In genomic region chr2:20989404-20989803, GRCh38 we compare ENCODE assay signal across 31 cellular contexts. TPM values are rescaled to one million over a fixed set of nuclear protein-coding genes. Genes with fewer than 3 reads are reported as not detected.
"Had no signal": no experiment of that assay in that cellular context is flagged by ENCODE, and none has a peak within 500 bp of the region (broad histone marks: within the 10 kb centered on the region; RNA-seq: fewer than 3 reads in every experiment).

No MANE protein-coding gene starts in this region.

- H3K27ac Mint-ChIP-seq: activated naive CD4-positive, alpha-beta T cell treated with anti-CD3 and anti-CD28 coated beads, Interleukin-2, amount 10 ng/mL, durations not matched to agents 7 days and 5 days; activated naive CD8-positive, alpha-beta T cell treated with anti-CD3 and anti-CD28 coated beads, Interleukin-2, amount 10 ng/mL, durations not matched to agents 7 days and 5 days; activated T-helper 1 cell treated with anti-CD3 and anti-CD28 coated beads, Interleukin-12 subunit alpha, Interleukin-12 subunit beta, Interleukin-2, Interleukin-4 antibody, amounts not matched to agents 30 ng/mL and 10 ng/mL and 1 ng/mL, durations not matched to agents 14 hours and 24 hours and 36 hours; natural killer cell treated with Interleukin-12 subunit alpha and Interleukin-12 subunit beta and Interleukin-15 and Interleukin-18, amount 100 ng/mL, for 72 hours; T-helper 1 cell treated with Interleukin-12 subunit alpha and Interleukin-12 subunit beta and Interleukin-4 antibody, amounts not matched to agents 30 μg/mL and 1 μg/mL, for 36 hours had no signal

- H3K9me3 ChIP-seq: mucosa of descending colon, pancreas, psoas muscle, right atrium auricular region, upper lobe of left lung had no signal

- H3K4me2 ChIP-seq: hepatocyte had no signal

- ATAC-seq: left cardiac atrium; left ventricle myocardium superior; mucosa of descending colon; natural killer cell treated with Interleukin-12 subunit alpha and Interleukin-12 subunit beta and Interleukin-15 and Interleukin-18, amount 100 ng/mL, for 72 hours; pancreas; psoas muscle had no signal

- H3K36me3 ChIP-seq: pancreas, right atrium auricular region, upper lobe of left lung had no signal

- H3K9me3 Mint-ChIP-seq: activated naive CD4-positive, alpha-beta T cell treated with anti-CD3 and anti-CD28 coated beads, Interleukin-2, amount 10 ng/mL, durations not matched to agents 7 days and 5 days; activated naive CD8-positive, alpha-beta T cell treated with anti-CD3 and anti-CD28 coated beads, Interleukin-2, amount 10 ng/mL, durations not matched to agents 7 days and 5 days; activated T-helper 1 cell treated with anti-CD3 and anti-CD28 coated beads, Interleukin-12 subunit alpha, Interleukin-12 subunit beta, Interleukin-2, Interleukin-4 antibody, amounts not matched to agents 30 ng/mL and 10 ng/mL and 1 ng/mL, durations not matched to agents 14 hours and 24 hours and 36 hours; natural killer cell treated with Interleukin-12 subunit alpha and Interleukin-12 subunit beta and Interleukin-15 and Interleukin-18, amount 100 ng/mL, for 72 hours; T-helper 1 cell treated with Interleukin-12 subunit alpha and Interleukin-12 subunit beta and Interleukin-4 antibody, amounts not matched to agents 30 μg/mL and 1 μg/mL, for 36 hours had no signal

- H3K4me3 Mint-ChIP-seq: activated naive CD4-positive, alpha-beta T cell treated with anti-CD3 and anti-CD28 coated beads, Interleukin-2, amount 10 ng/mL, durations not matched to agents 7 days and 5 days; activated naive CD8-positive, alpha-beta T cell treated with anti-CD3 and anti-CD28 coated beads, Interleukin-2, amount 10 ng/mL, durations not matched to agents 7 days and 5 days; activated T-helper 1 cell treated with anti-CD3 and anti-CD28 coated beads, Interleukin-12 subunit alpha, Interleukin-12 subunit beta, Interleukin-2, Interleukin-4 antibody, amounts not matched to agents 30 ng/mL and 10 ng/mL and 1 ng/mL, durations not matched to agents 14 hours and 24 hours and 36 hours; natural killer cell treated with Interleukin-12 subunit alpha and Interleukin-12 subunit beta and Interleukin-15 and Interleukin-18, amount 100 ng/mL, for 72 hours; T-helper 1 cell treated with Interleukin-12 subunit alpha and Interleukin-12 subunit beta and Interleukin-4 antibody, amounts not matched to agents 30 μg/mL and 1 μg/mL, for 36 hours had no signal

- H3K36me3 Mint-ChIP-seq: activated naive CD4-positive, alpha-beta T cell treated with anti-CD3 and anti-CD28 coated beads, Interleukin-2, amount 10 ng/mL, durations not matched to agents 7 days and 5 days; activated naive CD8-positive, alpha-beta T cell treated with anti-CD3 and anti-CD28 coated beads, Interleukin-2, amount 10 ng/mL, durations not matched to agents 7 days and 5 days; natural killer cell treated with Interleukin-12 subunit alpha and Interleukin-12 subunit beta and Interleukin-15 and Interleukin-18, amount 100 ng/mL, for 72 hours had no signal

- H3K27me3 Mint-ChIP-seq: activated naive CD4-positive, alpha-beta T cell treated with anti-CD3 and anti-CD28 coated beads, Interleukin-2, amount 10 ng/mL, durations not matched to agents 7 days and 5 days; activated naive CD8-positive, alpha-beta T cell treated with anti-CD3 and anti-CD28 coated beads, Interleukin-2, amount 10 ng/mL, durations not matched to agents 7 days and 5 days had no signal

- FAIRE-seq: frontal cortex, keratinocyte, pancreas, TTC549 had no signal

- H3K27ac ChIP-seq: epithelial cell of prostate, hepatocyte, pancreas, psoas muscle, right atrium auricular region, upper lobe of left lung, VCaP had no signal

- H3K27me3 ChIP-seq: hepatocyte, pancreas, right atrium auricular region, upper lobe of left lung had no signal

- H3K4me3 ChIP-seq: hepatocyte, mucosa of descending colon, pancreas, psoas muscle, right atrium auricular region, upper lobe of left lung had no signal

- H3K4me1 ChIP-seq: pancreas, right atrium auricular region had no signal

- DNase-seq: activated CD4-positive, alpha-beta T cell treated with anti-CD3 and anti-CD28 coated beads for 4 hours; activated CD4-positive, alpha-beta T cell treated with anti-CD3 and anti-CD28 coated beads, Interleukin-2, amount 50 U/mL, for 48 hours; activated CD8-positive, alpha-beta memory T cell treated with anti-CD3 and anti-CD28 coated beads, Interleukin-2, amount 50 U/mL, for 4 hours; activated effector memory CD4-positive, alpha-beta T cell treated with anti-CD3 and anti-CD28 coated beads, Interleukin-2, amount 50 U/mL, for 16 hours; activated naive CD4-positive, alpha-beta T cell treated with anti-CD3 and anti-CD28 coated beads, Interleukin-2, amount 10 ng/mL, durations not matched to agents 7 days and 5 days; activated naive CD8-positive, alpha-beta T cell treated with anti-CD3 and anti-CD28 coated beads, Interleukin-2, amount 10 ng/mL, durations not matched to agents 7 days and 5 days; activated T-cell treated with anti-CD3 and anti-CD28 coated beads, Interleukin-2, amount 50 U/mL, for 1 hour; amniotic stem cell; caudate nucleus; left cardiac atrium; left ventricle myocardium superior; mucosa of descending colon; pancreas; psoas muscle; stimulated activated CD4-positive, alpha-beta T cell treated with anti-CD3 and anti-CD28 coated beads, Interleukin-15, amount 100 ng/mL, for 24 hours; stimulated activated CD4-positive, alpha-beta T cell treated with anti-CD3 and anti-CD28 coated beads, Interleukin-2, amount 100 ng/mL, for 24 hours; stimulated activated naive CD4-positive, alpha-beta T cell; T-helper 9 cell had no signal

- H3K4me1 Mint-ChIP-seq: activated naive CD4-positive, alpha-beta T cell treated with anti-CD3 and anti-CD28 coated beads, Interleukin-2, amount 10 ng/mL, durations not matched to agents 7 days and 5 days; activated naive CD8-positive, alpha-beta T cell treated with anti-CD3 and anti-CD28 coated beads, Interleukin-2, amount 10 ng/mL, durations not matched to agents 7 days and 5 days had no signal

RNA-seq across cellular contexts. Expression of gene APOB, which starts 54.5 kb away (rescaled TPM):
- total RNA-seq: activated CD8-positive, alpha-beta memory T cell treated with anti-CD3 and anti-CD28 coated beads for 36 hours; activated naive CD8-positive, alpha-beta T cell treated with anti-CD3 and anti-CD28 coated beads, Interleukin-2, amount 10 ng/mL, durations not matched to agents 7 days and 5 days; activated T-helper 1 cell treated with anti-CD3 and anti-CD28 coated beads, Interleukin-12 subunit alpha, Interleukin-12 subunit beta, Interleukin-2, Interleukin-4 antibody, amounts not matched to agents 30 ng/mL and 10 ng/mL and 1 ng/mL, durations not matched to agents 14 hours and 24 hours and 36 hours; myocyte; natural killer cell treated with Interleukin-12 subunit alpha and Interleukin-12 subunit beta and Interleukin-15 and Interleukin-18, amount 100 ng/mL, for 72 hours had no signal
